11 cellular contexts compared by ENCODE assay signal in genomic region chr22:38788846-38789245, GRCh38. TPM values are rescaled to one million over a fixed set of nuclear protein-coding genes. Genes with fewer than 3 reads are reported as not detected.
DNase-seq lines count a peak whose midpoint lies in the region; ATAC-seq and TF ChIP-seq lines count a peak whose summit lies in the region.
"Had no signal": no experiment of that assay in that cellular context is flagged by ENCODE, and none has a peak within 500 bp of the region (broad histone marks: within the 10 kb centered on the region; RNA-seq: fewer than 3 reads in every experiment).

No MANE protein-coding gene starts in this region.

- H4K8ac ChIP-seq in mesenchymal stem cell (ENCODE audit: low read length): no peak overlapping the region

- TF ChIP-seq CTCF in body of pancreas (IDR thresholded peaks at IDR 0.05): no peak
- TF ChIP-seq CTCF in testis (IDR thresholded peaks at IDR 0.05): no peak

- DNase-seq in NCI-H446 treated with DMSO at 0.1 percent for 48 hours (lab: John Stamatoyannopoulos, UW): peak; percentile 44
- no peak for DNase-seq in body of pancreas
- DNase-seq in mesenchymal stem cell: no peak
- no peak for DNase-seq in testis
- no peak for DNase-seq in NCI-H2227 (lab: John Stamatoyannopoulos, UW; ENCODE audit: unreplicated experiment)
- no peak for DNase-seq in islet precursor cell
- no peak for DNase-seq in RKO (ENCODE audit: low spot score)
- DNase-seq: activated CD4-positive, alpha-beta T cell treated with anti-CD3 and anti-CD28 coated beads, Interleukin-2, amount 10 ng/mL, durations not matched to agents 7 days and 5 days; activated T-cell treated with anti-CD3 and anti-CD28 coated beads, Interleukin-2, amount 50 U/mL, for 1 hour; CD4-positive, alpha-beta T cell; stimulated activated CD4-positive, alpha-beta T cell treated with anti-CD3 and anti-CD28 coated beads, Interleukin-2, amount 100 ng/mL, for 24 hours had no signal

- H3K27me3 ChIP-seq in body of pancreas (no peaks in the 10 kb centered on the region), mesenchymal stem cell (ENCODE audit: control insufficient read depth in 1 of 2, insufficient read depth in 1 of 2, low read length in 2 of 2) (no peaks in the 10 kb centered on the region), testis (no peaks in the 10 kb centered on the region)

- ATAC-seq in body of pancreas: peak; percentile 13

- intact Hi-C loops in body of pancreas (cut with DNase I): no loop called here
- intact Hi-C loops in testis (cut with DNase I; ENCODE audit: low total_unique reads): no loop called here

- peaks cover 29% of the 10 kb centered on the region for H3K4me1 ChIP-seq in body of pancreas
- no peaks in the 10 kb centered on the region for H3K4me1 ChIP-seq in mesenchymal stem cell (ENCODE audit: control insufficient read depth, insufficient read depth, low read depth, low read length)
- peaks cover 47% of the 10 kb centered on the region for H3K4me1 ChIP-seq in testis

- 5 to 20% methylated on average over 6 of the region's 6 CpGs for WGBS in body of pancreas, 2 donors
- 93% methylated on average over 4 of the region's 6 CpGs for WGBS in mesenchymal stem cell
- 35 to 57% methylated on average over 6 of the region's 6 CpGs for WGBS in testis, 2 donors

- no peak overlapping the region for H2AK5ac ChIP-seq in mesenchymal stem cell (ENCODE audit: low read length, severe bottlenecking)

- peak overlapping the region in 1 of 2 experiments; percentile 63 for H3K18ac ChIP-seq in mesenchymal stem cell (ENCODE audit: low read depth in 1 of 2, low read length in 2 of 2)

- TF ChIP-seq POLR2A in body of pancreas (IDR thresholded peaks at IDR 0.05) (no peak), testis (IDR thresholded peaks at IDR 0.05) (no peak)

- H2BK120ac ChIP-seq in mesenchymal stem cell (ENCODE audit: low read depth, low read length): no peak overlapping the region

- no peak overlapping the region for H2BK5ac ChIP-seq in mesenchymal stem cell (ENCODE audit: low read depth, low read length, poor library complexity, severe bottlenecking)

- no peak overlapping the region for H3K23ac ChIP-seq in mesenchymal stem cell (ENCODE audit: low read length in 2 of 2)

- H3K79me1 ChIP-seq in mesenchymal stem cell (replicated peaks; ENCODE audit: low read length, poor library complexity, severe bottlenecking): peaks cover 19% of the 10 kb centered on the region

- H3K9me3 ChIP-seq in body of pancreas (no peaks in the 10 kb centered on the region), mesenchymal stem cell (ENCODE audit: control insufficient read depth, low read length) (no peaks in the 10 kb centered on the region), testis (no peaks in the 10 kb centered on the region)

- peak overlapping the region in 1 of 2 experiments; percentile 13 for H3K4ac ChIP-seq in mesenchymal stem cell (ENCODE audit: low read depth in 1 of 2, low read length in 2 of 2)

- H3K36me3 ChIP-seq in body of pancreas (replicated peaks in 1 of 2; ENCODE audit: insufficient read depth in 1 of 2, low read depth in 2 of 2) (no peaks in the 10 kb centered on the region), mesenchymal stem cell (ENCODE audit: control insufficient read depth in 1 of 2, insufficient read depth in 2 of 2, low read depth in 1 of 2, low read length in 2 of 2) (peaks cover 7 to 21% of the 10 kb centered on the region in 2 experiments), testis (ENCODE audit: low read depth, missing control alignments) (no peaks in the 10 kb centered on the region)

- H3K14ac ChIP-seq in mesenchymal stem cell (ENCODE audit: low read length in 2 of 2): no peak overlapping the region

- H3K4me3 ChIP-seq in body of pancreas (no peak overlapping the region), mesenchymal stem cell (ENCODE audit: insufficient read depth in 1 of 2, low read depth in 1 of 2, low read length in 2 of 2) (no peak overlapping the region), testis (no peak overlapping the region)

- no peak overlapping the region for H3K4me2 ChIP-seq in mesenchymal stem cell (ENCODE audit: low read length, poor library complexity, severe bottlenecking)

- H4K91ac ChIP-seq in mesenchymal stem cell (ENCODE audit: low read length): no peak overlapping the region

- H2BK15ac ChIP-seq in mesenchymal stem cell (ENCODE audit: low read depth, poor library complexity, severe bottlenecking): peak overlapping the region; percentile 12

- H2BK12ac ChIP-seq in mesenchymal stem cell (ENCODE audit: low read length in 2 of 2): no peak overlapping the region

- H2AFZ ChIP-seq in mesenchymal stem cell (ENCODE audit: low read depth, low read length): no peak overlapping the region

- H3K9ac ChIP-seq in mesenchymal stem cell (ENCODE audit: low read length): peak overlapping the region; percentile 71

- H3K27ac ChIP-seq in body of pancreas: peak overlapping the region; percentile 32 to 79 (median 75)
- H3K27ac ChIP-seq in mesenchymal stem cell (ENCODE audit: low read length, poor library complexity, severe bottlenecking): no peak overlapping the region
- peak overlapping the region; percentile 32 to 81 for H3K27ac ChIP-seq in testis

RNA-seq across cellular contexts. Expression of gene DNAL4, which starts 5.1 kb away (rescaled TPM):
- total RNA-seq in body of pancreas: 10 to 100 TPM; 11.4 to 13.8 TPM
- polyA plus RNA-seq in mesenchymal stem cell (2013, experiment 1 of 2): 11.2 TPM
- 11.2 TPM for polyA plus RNA-seq in mesenchymal stem cell (2013, experiment 2 of 2)
- 10 to 100 TPM; 54.4 to 76.8 TPM for total RNA-seq in testis
- polyA plus RNA-seq in testis (ENCODE audit: insufficient read depth, low read depth, low replicate concordance): 107 TPM

RNA-seq across cellular contexts. Expression of gene SUN2, which starts 33.0 kb away (rescaled TPM):
- total RNA-seq in body of pancreas: 100 to 1,000 TPM; 143 to 166 TPM
- polyA plus RNA-seq in mesenchymal stem cell (2013, experiment 1 of 2): 22.3 TPM
- 21.7 TPM for polyA plus RNA-seq in mesenchymal stem cell (2013, experiment 2 of 2)
- total RNA-seq in testis: 100 to 1,000 TPM; 295 to 331 TPM
- 90.8 TPM for polyA plus RNA-seq in testis (ENCODE audit: insufficient read depth, low read depth, low replicate concordance)

RNA-seq across cellular contexts. Expression of gene NPTXR, which starts 55.0 kb away (rescaled TPM):
- total RNA-seq in body of pancreas (10 to 100 TPM in 1 of 2 donors, 1 to 10 TPM in 1; 6.0 to 10.5 TPM), testis (10 to 100 TPM; 12.6 to 14.1 TPM)
- polyA plus RNA-seq in mesenchymal stem cell (2013, experiment 1 of 2): 1.9 TPM
- 1.9 TPM for polyA plus RNA-seq in mesenchymal stem cell (2013, experiment 2 of 2)
- 3.9 TPM for polyA plus RNA-seq in testis (ENCODE audit: insufficient read depth, low read depth, low replicate concordance)
